Comparison of ENCODE assay signal across 8 cellular contexts in the genomic region with DNA sequence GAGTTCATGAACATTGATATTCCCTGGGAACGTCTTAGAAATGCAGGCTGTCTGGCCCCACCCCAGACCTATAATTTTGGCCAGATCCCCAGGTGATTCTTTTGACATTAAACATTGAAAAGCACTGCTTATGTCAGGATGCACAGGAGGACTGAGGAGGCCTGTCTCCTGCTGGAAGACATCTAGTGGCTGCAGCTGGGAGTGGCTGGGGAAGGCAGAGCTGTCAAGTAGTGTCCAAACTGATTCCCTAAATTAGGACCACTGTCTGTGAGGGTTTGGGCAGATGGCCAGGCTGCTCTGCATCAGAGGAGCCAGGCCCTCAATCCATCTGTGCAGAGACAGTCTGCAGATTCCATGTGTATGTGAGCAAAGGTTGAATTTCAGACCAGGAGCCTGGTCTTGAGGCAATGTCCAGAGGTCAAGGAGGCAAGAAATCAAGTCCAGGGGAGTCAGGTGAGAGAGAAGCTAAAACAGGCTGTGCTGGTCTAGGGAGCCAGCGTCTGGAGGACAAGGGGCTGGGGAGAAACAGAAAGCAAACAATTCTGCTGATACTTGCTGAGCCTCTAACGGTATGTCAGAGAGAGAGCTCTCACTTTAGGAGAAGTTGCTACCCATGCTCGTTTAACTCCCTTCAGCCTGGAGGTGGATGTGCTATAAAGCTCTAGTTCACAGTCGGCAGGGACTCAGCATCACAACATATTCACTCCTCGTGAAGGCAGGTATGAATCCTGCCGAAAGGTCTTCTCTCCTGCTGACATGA. TPM values are rescaled to one million over a fixed set of nuclear protein-coding genes. Genes with fewer than 3 reads are reported as not detected.
A peak's percentile ranks its signal among the peaks of the same experiment; 100 is the strongest.
DNase-seq lines count a peak whose midpoint lies in the region; TF ChIP-seq lines count a peak whose summit lies in the region.

No MANE protein-coding gene starts in this region.

- no peak for TF ChIP-seq EP300 in tibial nerve (IDR thresholded peaks at IDR 0.05)

- peaks cover 33% of the 10 kb centered on the region for H3K4me1 ChIP-seq in MM.1S (ENCODE audit: low read length)
- peaks cover 0 to 14% of the 10 kb centered on the region in 2 donors for H3K4me1 ChIP-seq in ascending aorta
- H3K4me1 ChIP-seq in tibial nerve, result peaks cover 0 to 13% (median 5%) of the 10 kb centered on the region in 4 donors

- H2AFZ ChIP-seq in MM.1S (ENCODE audit: low read length), result no peak overlapping the region

- H3K4me2 ChIP-seq in MM.1S (ENCODE audit: low read depth, low read length), result no peak overlapping the region

- WGBS in tibial nerve, 2 donors, result 60 to 67% methylated on average over 7 of the region's 7 CpGs

- H3F3A ChIP-seq in MM.1S (ENCODE audit: insufficient read depth, low read length), result peaks cover 10% of the 10 kb centered on the region; the same call in 1 of the 2 replicates

- H3K9me3 ChIP-seq in AG04450 (ENCODE audit: control insufficient read depth, insufficient read depth, low read length), result no peaks in the 10 kb centered on the region
- no peaks in the 10 kb centered on the region for H3K9me3 ChIP-seq in MM.1S (replicated peaks; ENCODE audit: insufficient read depth, low read length)
- H3K9me3 ChIP-seq in ascending aorta, result no peaks in the 10 kb centered on the region
- no peaks in the 10 kb centered on the region for H3K9me3 ChIP-seq in tibial nerve

- H4K20me1 ChIP-seq in MM.1S (ENCODE audit: insufficient read depth, low read length), result no peaks in the 10 kb centered on the region

- CTCF ChIA-PET in AG04450 (lab: Charles Lee), result interaction anchor here (0.6 to 2.5 kb wide), 11 partner anchors 9 to 231 kb away, joined by 3 to 9 read pairs (median 4); a partner anchor contains a TSS

- H3K36me3 ChIP-seq in MM.1S (replicated peaks; ENCODE audit: insufficient read depth, low read length) (no peaks in the 10 kb centered on the region), ascending aorta (no peaks in the 10 kb centered on the region), tibial nerve (no peaks in the 10 kb centered on the region)

- POLR2A ChIA-PET in AG04450 (lab: Yijun Ruan, JAX), result interaction anchor here (2.1 kb wide), 1 partner anchor 11 kb away, joined by 15 read pairs; no protein-coding TSS in a partner anchor

- H3K27me3 ChIP-seq in AG04450 (ENCODE audit: control insufficient read depth, insufficient read depth, low read length) (no peaks in the 10 kb centered on the region), MM.1S (replicated peaks; ENCODE audit: insufficient read depth, low read length) (no peaks in the 10 kb centered on the region), ascending aorta (no peaks in the 10 kb centered on the region), tibial nerve (no peaks in the 10 kb centered on the region)

- H3K9me2 ChIP-seq in MM.1S (replicated peaks; ENCODE audit: insufficient read depth, low read length), result no peaks in the 10 kb centered on the region

- no peaks in the 10 kb centered on the region for H3K79me2 ChIP-seq in MM.1S (ENCODE audit: low read length)

- H3K27ac ChIP-seq in AG04450 (ENCODE audit: low read depth, low read length) (peak overlapping the region; percentile 88), MM.1S (ENCODE audit: low read length) (no peak overlapping the region), ascending aorta (peak overlapping the region in 1 of 2 donors; percentile 65), tibial nerve (no peak overlapping the region)

- TF ChIP-seq POLR2A in tibial nerve (IDR thresholded peaks at IDR 0.05), result no peak

- no peak for DNase-seq in AG04450 (ENCODE audit: low read depth, low spot score)
- peak; percentile 31 for DNase-seq in MM.1S
- DNase-seq in ascending aorta (ENCODE audit: low spot score in 2 of 2), result no peak
- DNase-seq in iPS-NIHi7 (ENCODE audit: extremely low spot score), result peak; percentile 72
- DNase-seq in tibial nerve (ENCODE audit: low spot score in 2 of 2), result peak in 1 of 2 donors; percentile 15
- no peak for DNase-seq in DMS153 treated with DMSO at 0.1 percent for 48 hours (lab: John Stamatoyannopoulos, UW; ENCODE audit: unreplicated experiment)
- DNase-seq in GM19240 (ENCODE audit: insufficient read length, low spot score), result no peak

- H3K4me3 ChIP-seq in AG04450 (ENCODE audit: low read depth, low read length) (no peak overlapping the region), GM12875 (ENCODE audit: low read depth, low read length) (no peak overlapping the region), MM.1S (ENCODE audit: low read length) (no peak overlapping the region), ascending aorta (no peak overlapping the region), tibial nerve (no peak overlapping the region)

- peak; percentile 72 for TF ChIP-seq CTCF in AG04450 (IDR thresholded peaks at IDR 0.05; ENCODE audit: low read depth, low read length)
- TF ChIP-seq CTCF in GM12875 (IDR thresholded peaks at IDR 0.05; ENCODE audit: borderline replicate concordance, insufficient read depth, low read depth, low read length), result peak; percentile 52
- peak; percentile 68 for TF ChIP-seq CTCF in MM.1S (IDR thresholded peaks at IDR 0.05; ENCODE audit: low read length)
- TF ChIP-seq CTCF in ascending aorta (IDR thresholded peaks at IDR 0.05), result peak; percentile 11 to 26 (median 16)
- TF ChIP-seq CTCF in tibial nerve (IDR thresholded peaks at IDR 0.05), result peak; percentile 12 to 34 (median 20)

- intact Hi-C loops in ascending aorta (cut with DNase I), result no loop called here

- H3K9ac ChIP-seq in MM.1S (ENCODE audit: low read length), result no peak overlapping the region

RNA-seq across cellular contexts. Expression of a gene that starts 15.3 kb away (rescaled TPM):
- 122 and 169 TPM in 2 replicates for polyA plus RNA-seq in AG04450 (2011; rRNA removed)
- polyA minus RNA-seq in AG04450 (2011; rRNA and poly(A)+ RNA removed), result 52.9 and 82.3 TPM in 2 replicates
- total RNA-seq in ascending aorta (151 TPM), tibial nerve (10 to 100 TPM; 21.9 to 71.2 (median 28.8) TPM)

RNA-seq across cellular contexts. Expression of a gene that starts 28.9 kb away (rescaled TPM):
- polyA plus RNA-seq in AG04450 (2011; rRNA removed), result not detected in 2 replicates
- polyA minus RNA-seq in AG04450 (2011; rRNA and poly(A)+ RNA removed), result not detected in 2 replicates
- not detected for total RNA-seq in ascending aorta
- total RNA-seq in tibial nerve, result not detected

Comparison
In these comparisons a context has a peak if more than half of its experiments do, and no peak if none do; other contexts are left out.
1. DNase-seq: peak in MM.1S (single experiment) and iPS-NIHi7 (single experiment); none in AG04450 (single experiment), ascending aorta (0 of 2), DMS153 treated with DMSO at 0.1 percent for 48 hours (single experiment) and GM19240 (single experiment).
2. CTCF ChIP-seq: peak in every context shown above with its lines; median percentile 72 in AG04450; 68 in MM.1S; 52 in GM12875; 20 in tibial nerve; 16 in ascending aorta.